14 cellular contexts compared by ENCODE assay signal in genomic region chr3:126025116-126025729, GRCh38. TPM values are rescaled to one million over a fixed set of nuclear protein-coding genes. Genes with fewer than 3 reads are reported as not detected.
A peak's percentile ranks its signal among the peaks of the same experiment; 100 is the strongest.
DNase-seq lines count a peak whose midpoint lies in the region; TF ChIP-seq lines count a peak whose summit lies in the region.
"Had no signal": no experiment of that assay in that cellular context is flagged by ENCODE, and none has a peak within 500 bp of the region (broad histone marks: within the 10 kb centered on the region; RNA-seq: fewer than 3 reads in every experiment).

No MANE protein-coding gene starts in this region.

- H3K23ac ChIP-seq in neuronal stem cell (ENCODE audit: low read depth, low read length, poor library complexity), result no peak overlapping the region

- peaks cover 8 to 23% of the 10 kb centered on the region in 2 donors for H3K9me3 ChIP-seq in neuronal stem cell (replicated peaks in 1 of 2; ENCODE audit: control insufficient read depth in 2 of 2, insufficient read depth in 1 of 2, low read depth in 1 of 2, low read length in 2 of 2)

- H3K4ac ChIP-seq in neuronal stem cell (ENCODE audit: low read length), result no peak overlapping the region

- no peak overlapping the region for H2AK5ac ChIP-seq in neuronal stem cell (ENCODE audit: low read depth, low read length)

- H4K91ac ChIP-seq in neuronal stem cell (ENCODE audit: low read depth, low read length, poor library complexity), result no peak overlapping the region

- H3K4me1 ChIP-seq in neuronal stem cell (ENCODE audit: control insufficient read depth in 2 of 2, insufficient read depth in 1 of 2, low read depth in 1 of 2, low read length in 2 of 2), result peaks cover 0 to 7% of the 10 kb centered on the region in 2 donors
- H3K4me1 ChIP-seq: A549 had no signal

- no peak overlapping the region for H2BK120ac ChIP-seq in neuronal stem cell (ENCODE audit: low read depth, low read length)

- H3K9ac ChIP-seq in neuronal stem cell (ENCODE audit: low read depth, low read length, poor library complexity), result peak overlapping the region; percentile 47

- H3K27me3 Mint-ChIP-seq in immature natural killer cell (ENCODE audit: low read depth in 3 of 3), result peaks cover 0 to 3% (median 2%) of the 10 kb centered on the region in 3 donors

- peaks cover 27 to 51% (median 43%) of the 10 kb centered on the region in 3 donors for H3K36me3 Mint-ChIP-seq in immature natural killer cell

- H2AFZ ChIP-seq in neuronal stem cell (ENCODE audit: low read length), result no peak overlapping the region

- no peak overlapping the region for H2BK12ac ChIP-seq in neuronal stem cell (ENCODE audit: low read length)

- no CpG with 5 or more reads among the region's 14 CpGs for WGBS in neuronal stem cell (ENCODE audit: extremely low coverage in 2 of 2, insufficient read length in 2 of 2, insufficient replicate concordance in 1 of 2), 2 donors

- no peak overlapping the region for H3K18ac ChIP-seq in neuronal stem cell (ENCODE audit: low read length)

- no peak overlapping the region for H4K8ac ChIP-seq in neuronal stem cell (ENCODE audit: low read depth, low read length)

- peak; percentile 39 for DNase-seq in activated CD8-positive, alpha-beta memory T cell treated with anti-CD3 and anti-CD28 coated beads, Interleukin-2, amount 50 U/mL, for 48 hours
- no peak for DNase-seq in activated CD8-positive, alpha-beta memory T cell treated with anti-CD3 and anti-CD28 coated beads, Interleukin-2, amount 50 U/mL, for 4 hours
- DNase-seq in NB4 (ENCODE audit: low read depth) (peak; percentile 60), neuronal stem cell (ENCODE audit: low spot score) (no peak), SIG-M5 treated with dmso at 0.1 percent for 504 hours (lab: John Stamatoyannopoulos, UW; ENCODE audit: unreplicated experiment) (no peak), immature natural killer cell (no peak), AG08396 (ENCODE audit: low spot score) (no peak)
- DNase-seq in activated CD4-positive, alpha-beta T cell treated with anti-CD3 and anti-CD28 coated beads, Interleukin-2, amount 50 U/mL, for 4 hours, result no peak
- DNase-seq: GOT3, MM.1S, NCI-H2029, NCI-H524 had no signal

- no peak overlapping the region for H2BK5ac ChIP-seq in neuronal stem cell (ENCODE audit: low read length)

- H2BK15ac ChIP-seq in neuronal stem cell (ENCODE audit: low read length), result no peak overlapping the region

- no peak for TF ChIP-seq CTCF in NB4 (IDR thresholded peaks at IDR 0.05; ENCODE audit: low read depth, low read length)

- H3K9me3 Mint-ChIP-seq in immature natural killer cell, result peaks cover 0 to 7% (median 3%) of the 10 kb centered on the region in 6 donors

- no peak for TF ChIP-seq POLR2A in NB4 (IDR thresholded peaks at IDR 0.05; ENCODE audit: extremely low read depth, insufficient read length)

- H3K4me2 ChIP-seq in neuronal stem cell (ENCODE audit: insufficient read depth, low read length, poor library complexity, severe bottlenecking), result no peak overlapping the region
- H3K4me2 ChIP-seq: A549 had no signal

- no peak overlapping the region for H3K27ac ChIP-seq in neuronal stem cell (replicated peaks; ENCODE audit: low read length)
- H3K27ac ChIP-seq: A549, RWPE1 had no signal

- no peaks in the 10 kb centered on the region for H3K79me1 ChIP-seq in neuronal stem cell (ENCODE audit: low read depth, low read length)

- H3K36me3 ChIP-seq in neuronal stem cell (replicated peaks in 1 of 2; ENCODE audit: control insufficient read depth in 2 of 2, insufficient read depth in 2 of 2, low read length in 2 of 2), result peaks cover 4 to 52% of the 10 kb centered on the region in 2 donors

- H3K27me3 ChIP-seq in neuronal stem cell (ENCODE audit: control insufficient read depth in 3 of 3, insufficient read depth in 3 of 3, low read depth in 1 of 3, low read length in 3 of 3), result no peaks in the 10 kb centered on the region

- H3K4me1 Mint-ChIP-seq in immature natural killer cell, result peaks cover 19 to 23% of the 10 kb centered on the region in 2 donors

- H3K14ac ChIP-seq in neuronal stem cell (ENCODE audit: low read length), result no peak overlapping the region

- H3K4me3 Mint-ChIP-seq in immature natural killer cell, result peak overlapping the region in 1 of 5 donors; percentile 38

- H3K27ac Mint-ChIP-seq in immature natural killer cell, result peak overlapping the region in 3 of 6 donors; percentile 40 to 83 (median 81)

- H3K4me3 ChIP-seq in NB4 (ENCODE audit: low read depth, low read length), result no peak overlapping the region
- no peak overlapping the region for H3K4me3 ChIP-seq in neuronal stem cell (ENCODE audit: low read length in 2 of 2)
- H3K4me3 ChIP-seq: A549 had no signal

RNA-seq across cellular contexts. Expression of gene ROPN1B, which starts 56.2 kb away (rescaled TPM):
- polyA plus RNA-seq in neuronal stem cell (2013, experiment 1 of 2), result 0.04 TPM
- not detected for polyA plus RNA-seq in neuronal stem cell (2013, experiment 2 of 2)
- polyA plus RNA-seq in immature natural killer cell, result under 1 TPM in 1 of 3 donors, not detected in 2; 0.51 TPM
- polyA plus RNA-seq: A549 had no signal

RNA-seq across cellular contexts. Expression of gene SLC41A3, which starts 58.7 kb away (rescaled TPM):
- polyA plus RNA-seq in neuronal stem cell (2013, experiment 1 of 2), result 46.4 TPM
- 47.5 TPM for polyA plus RNA-seq in neuronal stem cell (2013, experiment 2 of 2)
- polyA plus RNA-seq in immature natural killer cell, result 10 to 100 TPM; 24.1 to 28.0 (median 25.4) TPM

Comparison
In these comparisons a context has a peak if more than half of its experiments do, and no peak if none do; other contexts are left out.
1. DNase-seq: peak in activated CD8-positive, alpha-beta memory T cell treated with anti-CD3 and anti-CD28 coated beads, Interleukin-2, amount 50 U/mL, for 48 hours (single experiment) and NB4 (single experiment); none in activated CD8-positive, alpha-beta memory T cell treated with anti-CD3 and anti-CD28 coated beads, Interleukin-2, amount 50 U/mL, for 4 hours (single experiment), neuronal stem cell (single experiment), SIG-M5 treated with dmso at 0.1 percent for 504 hours (single experiment), immature natural killer cell (0 of 3), AG08396 (single experiment) and activated CD4-positive, alpha-beta T cell treated with anti-CD3 and anti-CD28 coated beads, Interleukin-2, amount 50 U/mL, for 4 hours (0 of 2).